8 cellular contexts compared by ENCODE assay signal in the genomic region with DNA sequence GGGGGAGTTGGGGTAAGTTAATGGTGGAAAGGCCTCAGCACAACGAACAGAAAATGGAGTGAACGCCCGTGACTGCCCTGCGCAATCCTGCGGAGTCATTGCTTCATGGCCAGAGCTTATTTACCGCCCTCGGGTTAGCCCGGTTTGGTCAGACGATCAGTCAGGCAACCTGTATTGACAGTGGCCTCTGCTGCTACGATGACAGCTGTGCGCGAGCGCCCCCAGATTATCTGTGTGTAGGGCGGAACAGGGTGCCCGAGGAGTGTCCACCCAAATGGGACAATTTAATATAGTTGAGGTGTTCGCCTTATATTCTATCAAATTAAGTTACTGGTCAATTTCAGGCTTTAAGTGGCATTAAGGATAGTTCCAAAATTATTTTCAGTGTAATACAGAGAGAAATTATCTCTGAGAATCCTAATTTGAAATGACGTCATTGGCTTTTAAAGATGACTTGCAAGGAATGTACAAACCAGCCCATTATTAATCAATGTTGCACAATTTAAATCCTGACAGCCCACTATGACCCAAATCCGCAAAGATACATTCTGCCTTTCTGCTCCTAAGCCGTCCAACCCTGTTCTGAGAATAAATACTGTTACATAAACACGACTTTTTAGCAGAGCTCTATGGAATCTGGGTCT. TPM values are rescaled to one million over a fixed set of nuclear protein-coding genes. Genes with fewer than 3 reads are reported as not detected.
A peak's percentile ranks its signal among the peaks of the same experiment; 100 is the strongest.
DNase-seq lines count a peak whose midpoint lies in the region; ATAC-seq and TF ChIP-seq lines count a peak whose summit lies in the region.

No MANE protein-coding gene starts in this region.

- peak overlapping the region; percentile 94 for H3K4me3 ChIP-seq in epithelial cell of proximal tubule (ENCODE audit: low read depth, low read length)

- TF ChIP-seq CTCF in epithelial cell of proximal tubule (conservative IDR thresholded peaks at IDR 0.05; ENCODE audit: low read depth, low read length), result peak; percentile 31

- DNase-seq in NK-92 treated with Interleukin-12 subunit alpha and Interleukin-12 subunit beta, amount 100 ng/mL, for 24 hours (lab: John Stamatoyannopoulos, UW), result peak; percentile 56
- DNase-seq in NK-92 (lab: John Stamatoyannopoulos, UW; ENCODE audit: unreplicated experiment) (no peak), NCI-H2196 (lab: John Stamatoyannopoulos, UW; ENCODE audit: unreplicated experiment) (peak; percentile 41), epithelial cell of proximal tubule (ENCODE audit: low read depth) (peak; percentile 31), mucosa of gallbladder (ENCODE audit: low spot score) (peak; percentile 70)
- DNase-seq in activated CD8-positive, alpha-beta memory T cell treated with anti-CD3 and anti-CD28 coated beads, Interleukin-2, amount 50 U/mL, for 1 hour (ENCODE audit: extremely low read depth), result peak; percentile 34
- peak; percentile 33 for DNase-seq in stimulated activated CD8-positive, alpha-beta memory T cell treated with anti-CD3 and anti-CD28 coated beads, Interleukin-7, amount 100 ng/mL, for 24 hours (ENCODE audit: low read depth)

- ATAC-seq in HG02852 (IDR thresholded peaks at IDR 0.05; ENCODE audit: unreplicated experiment), result peak; percentile 55

RNA-seq across cellular contexts. Expression of gene UBQLN1, which starts 0.9 kb away (rescaled TPM):
- total RNA-seq in epithelial cell of proximal tubule, result 69.8 and 109 TPM in 2 replicates
- total RNA-seq in mucosa of gallbladder, result 101 TPM
